Comparison of ENCODE assay signal across 21 cellular contexts in the genomic region with DNA sequence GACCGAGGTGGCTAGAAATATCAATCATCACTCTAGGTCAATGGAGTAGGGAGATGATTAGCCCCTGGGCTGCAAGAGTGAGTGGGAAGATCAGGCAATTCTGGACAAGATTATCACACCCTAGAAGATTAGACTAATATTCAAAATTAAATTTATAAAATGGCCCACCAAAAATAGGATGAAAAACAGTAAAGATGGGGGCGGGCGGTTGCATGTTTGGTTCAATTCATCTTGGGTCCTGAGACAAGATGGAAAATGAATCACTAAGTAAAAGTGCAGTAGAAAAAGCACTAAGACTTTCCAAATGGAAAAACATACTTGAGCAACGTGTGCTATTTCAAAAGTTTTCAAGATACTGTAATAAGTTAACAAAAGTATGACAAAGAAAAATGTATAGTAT. TPM values are rescaled to one million over a fixed set of nuclear protein-coding genes. Genes with fewer than 3 reads are reported as not detected.
DNase-seq lines count a peak whose midpoint lies in the region; ATAC-seq and TF ChIP-seq lines count a peak whose summit lies in the region.
"Had no signal": no experiment of that assay in that cellular context is flagged by ENCODE, and none has a peak within 500 bp of the region (broad histone marks: within the 10 kb centered on the region; RNA-seq: fewer than 3 reads in every experiment).

No MANE protein-coding gene starts in this region.

- H3K4me1 ChIP-seq in body of pancreas = no peaks in the 10 kb centered on the region
- H3K4me1 ChIP-seq: BE2C, Caco-2 had no signal

- H3K36me3 Mint-ChIP-seq in activated CD4-positive, alpha-beta memory T cell treated with anti-CD3 and anti-CD28 coated beads for 36 hours = no peaks in the 10 kb centered on the region
- H3K36me3 Mint-ChIP-seq in activated CD4-positive, alpha-beta memory T cell treated with anti-CD3 and anti-CD28 coated beads, Interleukin-2, amount 10 ng/mL, durations not matched to agents 7 days and 5 days (ENCODE audit: low read depth) = no peaks in the 10 kb centered on the region

- H3K4me3 ChIP-seq in body of pancreas = no peak overlapping the region

- H3K27me3 ChIP-seq in body of pancreas = no peaks in the 10 kb centered on the region
- H3K27me3 ChIP-seq: BE2C had no signal

- H3K36me3 ChIP-seq in body of pancreas (replicated peaks in 1 of 2; ENCODE audit: insufficient read depth in 1 of 2, low read depth in 2 of 2) = no peaks in the 10 kb centered on the region
- H3K36me3 ChIP-seq: BE2C had no signal

- no peak for TF ChIP-seq POLR2A in body of pancreas (IDR thresholded peaks at IDR 0.05)

- H3K9me3 Mint-ChIP-seq in activated CD4-positive, alpha-beta memory T cell treated with anti-CD3 and anti-CD28 coated beads for 36 hours = no peaks in the 10 kb centered on the region
- H3K9me3 Mint-ChIP-seq in activated CD4-positive, alpha-beta memory T cell treated with anti-CD3 and anti-CD28 coated beads, Interleukin-2, amount 10 ng/mL, durations not matched to agents 7 days and 5 days = no peaks in the 10 kb centered on the region
- H3K9me3 Mint-ChIP-seq in stimulated activated naive CD8-positive, alpha-beta T cell treated with anti-CD3 and anti-CD28 coated beads, Interleukin-15, amount 100 ng/mL, for 72 hours = no peaks in the 10 kb centered on the region
- H3K9me3 Mint-ChIP-seq: CD4-positive, alpha-beta T cell; H9 had no signal

- no peaks in the 10 kb centered on the region for H3K27me3 Mint-ChIP-seq in activated CD4-positive, alpha-beta memory T cell treated with anti-CD3 and anti-CD28 coated beads for 36 hours
- H3K27me3 Mint-ChIP-seq in activated CD4-positive, alpha-beta memory T cell treated with anti-CD3 and anti-CD28 coated beads, Interleukin-2, amount 10 ng/mL, durations not matched to agents 7 days and 5 days = no peaks in the 10 kb centered on the region
- H3K27me3 Mint-ChIP-seq in stimulated activated naive CD8-positive, alpha-beta T cell treated with anti-CD3 and anti-CD28 coated beads, Interleukin-15, amount 100 ng/mL, for 72 hours = no peaks in the 10 kb centered on the region
- H3K27me3 Mint-ChIP-seq: CD4-positive, alpha-beta T cell had no signal

- CTCF ChIA-PET in activated CD4-positive, alpha-beta memory T cell treated with anti-CD3 and anti-CD28 coated beads for 36 hours (lab: Charles Lee) = interaction anchor here (1.0 to 5.6 kb wide), 5 partner anchors 16 to 209 kb away, joined by 3 to 38 read pairs (median 3); no protein-coding TSS in a partner anchor
- CTCF ChIA-PET in activated CD4-positive, alpha-beta memory T cell treated with anti-CD3 and anti-CD28 coated beads, Interleukin-2, amount 10 ng/mL, durations not matched to agents 7 days and 5 days (lab: Charles Lee) = interaction anchor here (1.5 kb wide), 1 partner anchor 16 kb away, joined by 5 read pairs; no protein-coding TSS in a partner anchor

- no peak overlapping the region for H3K4me3 Mint-ChIP-seq in activated CD4-positive, alpha-beta memory T cell treated with anti-CD3 and anti-CD28 coated beads for 36 hours
- H3K4me3 Mint-ChIP-seq in activated CD4-positive, alpha-beta memory T cell treated with anti-CD3 and anti-CD28 coated beads, Interleukin-2, amount 10 ng/mL, durations not matched to agents 7 days and 5 days = no peak overlapping the region
- H3K4me3 Mint-ChIP-seq in stimulated activated naive CD8-positive, alpha-beta T cell treated with anti-CD3 and anti-CD28 coated beads, Interleukin-15, amount 100 ng/mL, for 72 hours = peak overlapping the region in 1 of 2 donors; percentile 31
- H3K4me3 Mint-ChIP-seq: CD4-positive, alpha-beta T cell; H9 had no signal

- DNase-seq in activated CD4-positive, alpha-beta memory T cell treated with anti-CD3 and anti-CD28 coated beads for 36 hours = peak; percentile 39
- DNase-seq in activated CD4-positive, alpha-beta memory T cell treated with anti-CD3 and anti-CD28 coated beads, Interleukin-2, amount 10 ng/mL, durations not matched to agents 7 days and 5 days = no peak
- peak; percentile 37 for DNase-seq in stimulated activated naive CD8-positive, alpha-beta T cell treated with anti-CD3 and anti-CD28 coated beads, Interleukin-15, Interleukin-2, amounts not matched to agents 100 U/mL and 50 U/mL, for 24 hours
- DNase-seq in stimulated activated naive CD8-positive, alpha-beta T cell treated with anti-CD3 and anti-CD28 coated beads, Interleukin-15, amount 100 ng/mL, for 72 hours = no peak
- peak; percentile 39 for DNase-seq in amniotic epithelial cell (ENCODE audit: low read depth)
- no peak for DNase-seq in body of pancreas
- DNase-seq: BE2C; Caco-2; CD4-positive, alpha-beta T cell; GDM1; H9; IMR-90; Karpas-422; NCI-H1417 treated with DMSO at 0.1 percent for 48 hours; NCI-H187 treated with DMSO at 0.1 percent for 48 hours; NCI-H2227 treated with DMSO at 0.1 percent for 48 hours; NCI-H510A treated with DMSO at 0.1 percent for 48 hours; NCI-H774 had no signal

- peak; percentile 7 for ATAC-seq in stimulated activated naive CD8-positive, alpha-beta T cell treated with anti-CD3 and anti-CD28 coated beads, Interleukin-15, Interleukin-2, amounts not matched to agents 100 U/mL and 50 U/mL, for 24 hours
- ATAC-seq in stimulated activated naive CD8-positive, alpha-beta T cell treated with anti-CD3 and anti-CD28 coated beads, Interleukin-15, amount 100 ng/mL, for 72 hours = no peak
- ATAC-seq in body of pancreas (no peak), GM19467 (IDR thresholded peaks at IDR 0.05; ENCODE audit: unreplicated experiment) (no peak), HG03457 (IDR thresholded peaks at IDR 0.05; ENCODE audit: unreplicated experiment) (no peak)

- peaks cover 46% of the 10 kb centered on the region for H3K4me1 Mint-ChIP-seq in activated CD4-positive, alpha-beta memory T cell treated with anti-CD3 and anti-CD28 coated beads for 36 hours (ENCODE audit: low read depth)
- H3K4me1 Mint-ChIP-seq in activated CD4-positive, alpha-beta memory T cell treated with anti-CD3 and anti-CD28 coated beads, Interleukin-2, amount 10 ng/mL, durations not matched to agents 7 days and 5 days = peaks cover 21% of the 10 kb centered on the region
- peaks cover 71% of the 10 kb centered on the region for H3K4me1 Mint-ChIP-seq in stimulated activated naive CD8-positive, alpha-beta T cell treated with anti-CD3 and anti-CD28 coated beads, Interleukin-15, amount 100 ng/mL, for 72 hours

- no peak for TF ChIP-seq CTCF in body of pancreas (IDR thresholded peaks at IDR 0.05)

- no peaks in the 10 kb centered on the region for H3K9me3 ChIP-seq in body of pancreas
- H3K9me3 ChIP-seq: BE2C, Caco-2 had no signal

- POLR2A ChIA-PET in activated CD4-positive, alpha-beta memory T cell treated with anti-CD3 and anti-CD28 coated beads for 36 hours (lab: Charles Lee) = interaction anchor here (1.0 kb wide), 1 partner anchor 22 kb away, joined by 4 read pairs; no protein-coding TSS in a partner anchor
- POLR2A ChIA-PET in activated CD4-positive, alpha-beta memory T cell treated with anti-CD3 and anti-CD28 coated beads, Interleukin-2, amount 10 ng/mL, durations not matched to agents 7 days and 5 days (lab: Charles Lee) = interaction anchor here (1.2 kb wide), 1 partner anchor 64 kb away, joined by 3 read pairs; no protein-coding TSS in a partner anchor

- intact Hi-C loops in activated CD4-positive, alpha-beta memory T cell treated with anti-CD3 and anti-CD28 coated beads for 36 hours (cut with micrococcal nuclease) = loop anchor here (2.0 kb wide), 1 partner anchor 17 kb away; no protein-coding TSS in a partner anchor
- intact Hi-C loops in body of pancreas (cut with DNase I) = no loop called here

- peak overlapping the region; percentile 30 for H3K27ac Mint-ChIP-seq in activated CD4-positive, alpha-beta memory T cell treated with anti-CD3 and anti-CD28 coated beads for 36 hours
- H3K27ac Mint-ChIP-seq in activated CD4-positive, alpha-beta memory T cell treated with anti-CD3 and anti-CD28 coated beads, Interleukin-2, amount 10 ng/mL, durations not matched to agents 7 days and 5 days = no peak overlapping the region
- no peak overlapping the region for H3K27ac Mint-ChIP-seq in stimulated activated naive CD8-positive, alpha-beta T cell treated with anti-CD3 and anti-CD28 coated beads, Interleukin-15, amount 100 ng/mL, for 72 hours
- H3K27ac Mint-ChIP-seq: CD4-positive, alpha-beta T cell; H9 had no signal

- H3K27ac ChIP-seq in body of pancreas = no peak overlapping the region
- H3K27ac ChIP-seq: HL-60 had no signal

- WGBS in body of pancreas, 2 donors = 74 to 78% methylated on average over 4 of the region's 4 CpGs

RNA-seq across cellular contexts. Expression of a gene that starts 41.3 kb away (rescaled TPM):
- 10 to 100 TPM; 17.7 to 19.4 TPM for total RNA-seq in activated CD4-positive, alpha-beta memory T cell treated with anti-CD3 and anti-CD28 coated beads for 36 hours
- 10 to 100 TPM; 19.4 to 20.3 TPM for total RNA-seq in activated CD4-positive, alpha-beta memory T cell treated with anti-CD3 and anti-CD28 coated beads, Interleukin-2, amount 10 ng/mL, durations not matched to agents 7 days and 5 days
- total RNA-seq in body of pancreas = 10 to 100 TPM in 1 of 2 donors, 1 to 10 TPM in 1; 7.6 to 13.0 TPM

Comparison
In these comparisons a context has a peak if more than half of its experiments do, and no peak if none do; other contexts are left out.
1. DNase-seq: peak in activated CD4-positive, alpha-beta memory T cell treated with anti-CD3 and anti-CD28 coated beads for 36 hours (single experiment), stimulated activated naive CD8-positive, alpha-beta T cell treated with anti-CD3 and anti-CD28 coated beads, Interleukin-15, Interleukin-2, amounts not matched to agents 100 U/mL and 50 U/mL, for 24 hours (single experiment) and amniotic epithelial cell (single experiment); none in activated CD4-positive, alpha-beta memory T cell treated with anti-CD3 and anti-CD28 coated beads, Interleukin-2, amount 10 ng/mL, durations not matched to agents 7 days and 5 days (single experiment), stimulated activated naive CD8-positive, alpha-beta T cell treated with anti-CD3 and anti-CD28 coated beads, Interleukin-15, amount 100 ng/mL, for 72 hours (0 of 2) and body of pancreas (0 of 4).